In genomic region chr12:67382206-67382871, GRCh38 we compare ENCODE assay signal across 22 cellular contexts.
DNase-seq lines count a peak whose midpoint lies in the region; ATAC-seq and TF ChIP-seq lines count a peak whose summit lies in the region.
"Had no signal": no experiment of that assay in that cellular context is flagged by ENCODE, and none has a peak within 500 bp of the region (broad histone marks: within the 10 kb centered on the region; RNA-seq: fewer than 3 reads in every experiment).

No MANE protein-coding gene starts in this region.

- H3K4me3 ChIP-seq in GM23248: no peak overlapping the region
- H3K4me3 ChIP-seq in breast epithelium: peak overlapping the region in 1 of 3 donors; percentile 1
- no peak overlapping the region for H3K4me3 ChIP-seq in upper lobe of right lung
- H3K4me3 ChIP-seq: coronary artery, esophagus squamous epithelium, heart right ventricle had no signal

- H3K79me2 ChIP-seq in GM23248 (ENCODE audit: insufficient read depth): no peaks in the 10 kb centered on the region

- no peak for TF ChIP-seq POLR2A in breast epithelium (IDR thresholded peaks at IDR 0.05)

- H3K36me3 ChIP-seq in GM23248 (ENCODE audit: low read depth): no peaks in the 10 kb centered on the region
- H3K36me3 ChIP-seq in breast epithelium: no peaks in the 10 kb centered on the region
- H3K36me3 ChIP-seq in upper lobe of right lung: no peaks in the 10 kb centered on the region
- H3K36me3 ChIP-seq: esophagus squamous epithelium, heart right ventricle had no signal

- no peak overlapping the region for H3K27ac ChIP-seq in GM23248
- peak overlapping the region; percentile 26 to 56 for H3K27ac ChIP-seq in breast epithelium
- H3K27ac ChIP-seq in upper lobe of right lung: peak overlapping the region; percentile 31
- H3K27ac ChIP-seq: coronary artery, esophagus squamous epithelium, heart right ventricle, KMS-11 had no signal

- TF ChIP-seq CTCF in breast epithelium (IDR thresholded peaks at IDR 0.05): no peak
- no peak for TF ChIP-seq CTCF in upper lobe of right lung (IDR thresholded peaks at IDR 0.05)
- no peak for TF ChIP-seq CTCF in GM10266 (IDR thresholded peaks at IDR 0.05; ENCODE audit: control insufficient read depth, insufficient read depth, low read depth, missing control alignments)

- intact Hi-C loops in breast epithelium (cut with DNase I; ENCODE audit: low total_unique reads) (no loop called here), upper lobe of right lung (cut with DNase I) (no loop called here)

- no peaks in the 10 kb centered on the region for H3K9me2 ChIP-seq in GM23248 (ENCODE audit: insufficient read depth)

- ATAC-seq in upper lobe of right lung: no peak
- ATAC-seq: heart right ventricle; stimulated activated naive B cell treated with anti-CD40 and anti-IgM and Interleukin-4, amounts not matched to agents 10 μg/mL and 1 μg/mL and 100 μg/mL, for 72 hours had no signal

- H2AFZ ChIP-seq in GM23248: no peak overlapping the region

- H3K4me1 ChIP-seq in GM23248 (ENCODE audit: insufficient read depth) (no peaks in the 10 kb centered on the region), breast epithelium (no peaks in the 10 kb centered on the region), upper lobe of right lung (peaks cover 7% of the 10 kb centered on the region)
- H3K4me1 ChIP-seq: Caco-2, heart right ventricle had no signal

- WGBS in GM23248 (ENCODE audit: low coverage in 1 of 2, low lambda C conversion rate in 2 of 2, missing lambda C conversion rate in 2 of 2), 2 experiments: 65 to 68% methylated on average over 5 of the region's 5 CpGs

- no peaks in the 10 kb centered on the region for H3K9me3 ChIP-seq in GM23248 (ENCODE audit: low read depth)
- no peaks in the 10 kb centered on the region for H3K9me3 ChIP-seq in breast epithelium
- no peaks in the 10 kb centered on the region for H3K9me3 ChIP-seq in upper lobe of right lung
- H3K9me3 ChIP-seq: Caco-2, esophagus squamous epithelium, heart right ventricle had no signal

- no peak overlapping the region for H3K9ac ChIP-seq in GM23248
- H3K9ac ChIP-seq: KMS-11 had no signal

- DNase-seq in GM23248: peak; percentile 9
- DNase-seq in breast epithelium (ENCODE audit: low spot score in 2 of 2): no peak
- peak; percentile 11 for DNase-seq in iris pigment epithelial cell (ENCODE audit: low read depth)
- DNase-seq in upper lobe of right lung: no peak
- no peak for DNase-seq in GM10266 (ENCODE audit: extremely low spot score)
- DNase-seq in HuH-7.5 (ENCODE audit: low spot score): no peak
- DNase-seq in globus pallidus (ENCODE audit: low spot score): no peak
- DNase-seq: activated CD8-positive, alpha-beta memory T cell treated with anti-CD3 and anti-CD28 coated beads, Interleukin-2, amount 50 U/mL, for 48 hours; activated naive CD8-positive, alpha-beta T cell treated with anti-CD3 and anti-CD28 coated beads, Interleukin-2, amount 10 ng/mL, durations not matched to agents 7 days and 5 days; Caco-2; DND-41; esophagus squamous epithelium; heart right ventricle; immature natural killer cell; NCI-H1092; NCI-H1930; NCI-H226; NCI-H774; stimulated activated CD4-positive, alpha-beta T cell treated with anti-CD3 and anti-CD28 coated beads, Interleukin-2, amount 100 ng/mL, for 24 hours; stimulated activated naive B cell treated with anti-CD40 and anti-IgM and Interleukin-4, amounts not matched to agents 10 μg/mL and 1 μg/mL and 100 μg/mL, for 72 hours had no signal

- no peak overlapping the region for H3K4me2 ChIP-seq in GM23248 (ENCODE audit: unreplicated experiment)
- H3K4me2 ChIP-seq: KMS-11 had no signal

- no peaks in the 10 kb centered on the region for H4K20me1 ChIP-seq in GM23248 (ENCODE audit: insufficient read depth)

- in situ Hi-C loops in GM23248 (cut with MboI): no loop called here

- H3K27me3 ChIP-seq in GM23248 (replicated peaks; ENCODE audit: insufficient read depth) (no peaks in the 10 kb centered on the region), breast epithelium (no peaks in the 10 kb centered on the region), upper lobe of right lung (no peaks in the 10 kb centered on the region)
- H3K27me3 ChIP-seq: esophagus squamous epithelium, heart right ventricle had no signal

- no peaks in the 10 kb centered on the region for H3F3A ChIP-seq in GM23248 (ENCODE audit: insufficient read depth)

Comparison
In these comparisons a context has a peak if more than half of its experiments do, and no peak if none do; other contexts are left out.
1. DNase-seq: peak in GM23248 (single experiment) and iris pigment epithelial cell (single experiment); none in breast epithelium (0 of 2), upper lobe of right lung (single experiment), GM10266 (single experiment), HuH-7.5 (single experiment) and globus pallidus (single experiment).